ENCODE assay signal across 27 cellular contexts in genomic region chr2:172957734-172958133, GRCh38.
"Had no signal": no experiment of that assay in that cellular context is flagged by ENCODE, and none has a peak within 500 bp of the region (broad histone marks: within the 10 kb centered on the region; RNA-seq: fewer than 3 reads in every experiment).

No MANE protein-coding gene starts in this region.

- H3K9me3 Mint-ChIP-seq: effector memory CD8-positive, alpha-beta T cell; endodermal cell; mesothelial cell of epicardium; naive B cell had no signal

- H3K4me3 ChIP-seq: coronary artery, esophagus squamous epithelium, gastrocnemius medialis, heart right ventricle, left lung, lower lobe of right lung, mucosa of descending colon had no signal

- H3K27ac ChIP-seq: coronary artery, epithelial cell of prostate, esophagus squamous epithelium, gastrocnemius medialis, heart right ventricle, left lung, lower lobe of right lung had no signal

- H3K36me3 Mint-ChIP-seq: naive B cell had no signal

- H3K27ac Mint-ChIP-seq: dendritic cell treated with granulocyte-macrophage colony-stimulating factor and Interleukin-4, amounts not matched to agents 40 ng/mL and 50 ng/mL, for 4 days; effector memory CD8-positive, alpha-beta T cell; endodermal cell; mesothelial cell of epicardium had no signal

- H3K36me3 ChIP-seq: esophagus squamous epithelium, gastrocnemius medialis, left lung, lower lobe of right lung had no signal

- H3K27me3 ChIP-seq: esophagus squamous epithelium, gastrocnemius medialis, heart right ventricle, left lung had no signal

- H3K4me1 Mint-ChIP-seq: naive B cell had no signal

- ATAC-seq: effector memory CD8-positive, alpha-beta T cell; gastrocnemius medialis; heart right ventricle; left cardiac atrium; left lung; left ventricle myocardium superior; lower lobe of right lung; mucosa of descending colon had no signal

- H3K9me3 ChIP-seq: esophagus squamous epithelium, gastrocnemius medialis, heart right ventricle, left lung, lower lobe of right lung, mucosa of descending colon had no signal

- H3K4me3 Mint-ChIP-seq: dendritic cell treated with granulocyte-macrophage colony-stimulating factor and Interleukin-4, amounts not matched to agents 40 ng/mL and 50 ng/mL, for 4 days; effector memory CD8-positive, alpha-beta T cell; endodermal cell; mesothelial cell of epicardium; naive B cell had no signal

- H3K4me1 ChIP-seq: gastrocnemius medialis, left lung, lower lobe of right lung had no signal

- DNase-seq: effector CD8-positive, alpha-beta T cell; effector memory CD8-positive, alpha-beta T cell; endodermal cell; erythroblast; esophagus squamous epithelium; foreskin fibroblast; foreskin melanocyte; gastrocnemius medialis; glutamatergic neuron; head of caudate nucleus; heart right ventricle; hippocampal formation; left cardiac atrium; left lung; left ventricle myocardium superior; lower lobe of right lung; mesenchymal stem cell; mucosa of descending colon; naive B cell had no signal

- FAIRE-seq: colon, endometrium, islet of Langerhans, keratinocyte had no signal
